ENCODE assay signal across 17 cellular contexts in genomic region chr17:37292429-37293139, GRCh38.
DNase-seq lines count a peak whose midpoint lies in the region; ATAC-seq, FAIRE-seq and TF ChIP-seq lines count a peak whose summit lies in the region.
"Had no signal": no experiment of that assay in that cellular context is flagged by ENCODE, and none has a peak within 500 bp of the region (broad histone marks: within the 10 kb centered on the region; RNA-seq: fewer than 3 reads in every experiment).

No MANE protein-coding gene starts in this region.

- H3K4me3 ChIP-seq in bronchial epithelial cell (ENCODE audit: low read depth, low read length): no peak overlapping the region
- no peak overlapping the region for H3K4me3 ChIP-seq in lower lobe of right lung
- no peak overlapping the region for H3K4me3 ChIP-seq in osteoblast (ENCODE audit: insufficient read depth, low read length)
- H3K4me3 ChIP-seq: tibial nerve had no signal

- no peaks in the 10 kb centered on the region for H3K27me3 ChIP-seq in bronchial epithelial cell (ENCODE audit: control insufficient read depth, insufficient read depth, low read length)
- no peaks in the 10 kb centered on the region for H3K27me3 ChIP-seq in lower lobe of right lung (ENCODE audit: low read depth)
- H3K27me3 ChIP-seq in osteoblast (ENCODE audit: insufficient read depth, low read length): no peaks in the 10 kb centered on the region
- H3K27me3 ChIP-seq: tibial nerve had no signal

- H3K79me2 ChIP-seq in osteoblast (ENCODE audit: insufficient read depth, low read length): peaks cover 3% of the 10 kb centered on the region

- no peak overlapping the region for H3K27ac ChIP-seq in lower lobe of right lung
- no peak overlapping the region for H3K27ac ChIP-seq in osteoblast (ENCODE audit: low read depth, low read length)
- H3K27ac ChIP-seq: epithelial cell of prostate, tibial nerve had no signal

- no peak overlapping the region for H3K4me2 ChIP-seq in osteoblast (ENCODE audit: insufficient read depth, low read length)

- TF ChIP-seq CTCF in bronchial epithelial cell (IDR thresholded peaks at IDR 0.05; ENCODE audit: insufficient read depth, low read length, severe bottlenecking): no peak
- no peak for TF ChIP-seq CTCF in lower lobe of right lung (IDR thresholded peaks at IDR 0.05)
- TF ChIP-seq CTCF in osteoblast (IDR thresholded peaks at IDR 0.05; ENCODE audit: extremely low read depth, low read depth, low read length): no peak

- intact Hi-C loops in lower lobe of right lung (cut with DNase I): no loop called here

- ATAC-seq in lower lobe of right lung (peak; percentile 47), HG02588 (IDR thresholded peaks at IDR 0.05; ENCODE audit: unreplicated experiment) (no peak), GM21515 (IDR thresholded peaks at IDR 0.05; ENCODE audit: unreplicated experiment) (no peak)
- ATAC-seq: right cardiac atrium had no signal

- H3K36me3 ChIP-seq in bronchial epithelial cell (ENCODE audit: control insufficient read depth, insufficient read depth, low read length): peaks cover 1% of the 10 kb centered on the region
- no peaks in the 10 kb centered on the region for H3K36me3 ChIP-seq in lower lobe of right lung
- no peaks in the 10 kb centered on the region for H3K36me3 ChIP-seq in osteoblast (ENCODE audit: insufficient read depth, low read length)
- H3K36me3 ChIP-seq: tibial nerve had no signal

- H3K9me3 ChIP-seq in lower lobe of right lung (no peaks in the 10 kb centered on the region), osteoblast (ENCODE audit: low read depth, low read length) (no peaks in the 10 kb centered on the region)
- H3K9me3 ChIP-seq: tibial nerve had no signal

- FAIRE-seq in bronchial epithelial cell (lab: Jason Lieb, UNC) (no peak), frontal cortex (lab: Jason Lieb, UNC) (no peak)

- H3K4me1 ChIP-seq in lower lobe of right lung (peaks cover 6% of the 10 kb centered on the region), osteoblast (ENCODE audit: insufficient read depth, low read length) (no peaks in the 10 kb centered on the region)

- DNase-seq in GF-D8 (lab: John Stamatoyannopoulos, UW) (peak; percentile 82), NOMO-1 treated with dmso at 0.1 percent for 144 hours (lab: John Stamatoyannopoulos, UW; ENCODE audit: unreplicated experiment) (peak; percentile 57), bronchial epithelial cell (ENCODE audit: low read depth) (peak; percentile 34), lower lobe of right lung (no peak), frontal cortex (ENCODE audit: low spot score in 2 of 2) (no peak), osteoblast (ENCODE audit: insufficient read length, low spot score, missing footprints) (no peak)
- DNase-seq: caudate nucleus, hypothalamus, NCI-H1694, NCI-H69, nephron progenitor cell, right cardiac atrium, SHP77 treated with DMSO at 0.1 percent for 48 hours had no signal

- no peak overlapping the region for H2AFZ ChIP-seq in osteoblast (ENCODE audit: low read length)

- H4K20me1 ChIP-seq in osteoblast (ENCODE audit: insufficient read depth, low read length): no peaks in the 10 kb centered on the region

Comparison
In these comparisons a context has a peak if more than half of its experiments do, and no peak if none do; other contexts are left out.
1. DNase-seq: peak in GF-D8 (single experiment), NOMO-1 treated with dmso at 0.1 percent for 144 hours (single experiment) and bronchial epithelial cell (single experiment); none in lower lobe of right lung (single experiment), frontal cortex (0 of 2) and osteoblast (single experiment).
2. ATAC-seq: peak in lower lobe of right lung (2 of 2); none in HG02588 (single experiment) and GM21515 (single experiment).